ENCODE assay signal across 9 cellular contexts in the genomic region with DNA sequence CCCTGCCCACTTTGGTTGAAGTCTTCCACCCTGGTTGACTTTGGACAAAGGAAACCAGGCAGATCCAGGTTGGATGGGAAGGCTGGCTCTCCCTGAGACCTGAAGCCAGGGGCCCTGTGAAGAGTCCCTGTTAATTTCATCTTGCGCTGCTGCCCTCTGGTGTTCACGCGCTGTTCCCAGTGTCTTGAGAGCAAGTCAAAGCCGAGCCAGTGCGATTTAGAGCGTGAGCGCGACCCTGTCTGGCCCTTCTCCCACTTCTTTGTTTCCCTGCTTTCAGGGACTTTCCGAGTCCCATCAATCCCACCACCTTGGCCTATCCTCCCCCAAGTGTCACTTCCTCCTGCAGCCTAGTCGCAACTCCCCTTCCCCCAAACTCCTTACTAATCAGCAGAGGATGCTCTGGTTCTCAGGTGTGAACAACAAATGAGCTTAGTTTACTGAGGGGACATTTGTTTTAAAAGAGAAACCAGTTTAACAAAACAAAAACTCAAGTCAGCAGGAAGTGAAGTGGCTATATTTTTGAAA. TPM values are rescaled to one million over a fixed set of nuclear protein-coding genes. Genes with fewer than 3 reads are reported as not detected.
DNase-seq lines count a peak whose midpoint lies in the region; ATAC-seq and TF ChIP-seq lines count a peak whose summit lies in the region.
"Had no signal": no experiment of that assay in that cellular context is flagged by ENCODE, and none has a peak within 500 bp of the region (broad histone marks: within the 10 kb centered on the region; RNA-seq: fewer than 3 reads in every experiment).

No MANE protein-coding gene starts in this region.

- peak overlapping the region; percentile 11; the same call in 1 of the 2 replicates for H3K9ac ChIP-seq in ES-I3 (ENCODE audit: low read depth, low read length)
- peak overlapping the region; percentile 33 for H3K9ac ChIP-seq in iPS-18a (ENCODE audit: low read length)

- H3K27ac ChIP-seq in SJSA1: no peak overlapping the region
- H3K27ac ChIP-seq in iPS-18a (ENCODE audit: low read length): peak overlapping the region; percentile 50

- H3K36me3 ChIP-seq in ES-I3 (ENCODE audit: insufficient read depth, low read length) (no peaks in the 10 kb centered on the region), SJSA1 (no peaks in the 10 kb centered on the region), iPS-18a (ENCODE audit: control insufficient read depth, low read depth, low read length) (no peaks in the 10 kb centered on the region)

- H3K9me3 ChIP-seq in ES-I3 (ENCODE audit: control insufficient read depth, insufficient read depth, low read length) (0 out of 2 replicates have a peak, but pooled peaks cover 3% of the 10 kb centered on the region), SJSA1 (replicated peaks) (no peaks in the 10 kb centered on the region), iPS-18a (ENCODE audit: control insufficient read depth, low read depth, low read length) (no peaks in the 10 kb centered on the region)

- peak; percentile 82 for TF ChIP-seq CTCF in astrocyte of the cerebellum (IDR thresholded peaks at IDR 0.05; ENCODE audit: low read depth, low read length, missing control alignments)

- no peaks in the 10 kb centered on the region for H3K27me3 ChIP-seq in SJSA1 (replicated peaks)
- no peaks in the 10 kb centered on the region for H3K27me3 ChIP-seq in iPS-18a (ENCODE audit: control insufficient read depth, insufficient read depth, low read length)

- in situ Hi-C loops in astrocyte of the cerebellum (cut with HindIII; ENCODE audit: low sequenced_read_pairs): no loop called here

- H3K4me3 ChIP-seq in SJSA1 (no peak overlapping the region), astrocyte of the cerebellum (ENCODE audit: low read depth, low read length) (no peak overlapping the region), iPS-18a (ENCODE audit: low read length) (no peak overlapping the region)

- H3K4me1 ChIP-seq in ES-I3 (ENCODE audit: insufficient read depth, low read length): peaks cover 28% of the 10 kb centered on the region; the same call in 1 of the 2 replicates
- H3K4me1 ChIP-seq in SJSA1 (replicated peaks): no peaks in the 10 kb centered on the region
- H3K4me1 ChIP-seq in iPS-18a (ENCODE audit: control insufficient read depth, low read depth, low read length): peaks cover 39% of the 10 kb centered on the region

- ATAC-seq in HG02759 (IDR thresholded peaks at IDR 0.05; ENCODE audit: unreplicated experiment) (peak; percentile 32), GM18873 (IDR thresholded peaks at IDR 0.05; ENCODE audit: low FRiP score, unreplicated experiment) (no peak)

- DNase-seq in SJSA1 (ENCODE audit: low read depth in 1 of 2, low spot score in 2 of 2): peak; percentile 40 to 74
- DNase-seq in astrocyte of the cerebellum (ENCODE audit: low read depth): peak; percentile 78
- peak; percentile 81 to 90 (median 87) for DNase-seq in stimulated activated CD4-positive, alpha-beta T cell treated with anti-CD3 and anti-CD28 coated beads, Interleukin-12 subunit alpha, Interleukin-12 subunit beta, amount 100 ng/mL, for 48 hours (ENCODE audit: low read depth in 2 of 3, low spot score in 1 of 3)
- DNase-seq in NCI-H510A (lab: John Stamatoyannopoulos, UW): no peak

RNA-seq across cellular contexts. Expression of gene CHRNA9, which starts 25.8 kb away (rescaled TPM):
- not detected in 2 replicates for total RNA-seq in SJSA1 (2014; rRNA removed; shearing (Covaris generic))
- total RNA-seq: skeletal muscle tissue had no signal
